8 cellular contexts compared by ENCODE assay signal in genomic region chr2:101001713-101002561, GRCh38. TPM values are rescaled to one million over a fixed set of nuclear protein-coding genes. Genes with fewer than 3 reads are reported as not detected.
DNase-seq lines count a peak whose midpoint lies in the region; ATAC-seq and TF ChIP-seq lines count a peak whose summit lies in the region.

RPL31 (plus strand) TSS chr2:101002289; CDS start chr2:101002702, 413 bp downstream.

- peak within 1 kb of the TSS; percentile 98 for H3K4me3 ChIP-seq in PC-3 (ENCODE audit: low read length)
- H3K4me3 ChIP-seq in mucosa of descending colon = peak within 1 kb of the TSS; percentile 64

- no peak for TF ChIP-seq RAD21 in Ishikawa (IDR thresholded peaks at IDR 0.05; ENCODE audit: low read depth)

- peak; percentile 98 for ATAC-seq in GM21576 (IDR thresholded peaks at IDR 0.05; ENCODE audit: unreplicated experiment)
- peak; percentile 80 for ATAC-seq in PC-3
- peak; percentile 99 for ATAC-seq in mucosa of descending colon

- no TSS peak for BruUV-seq in PC-3 (replicated peaks; lab: Mats Ljungman, UMichigan)

- intact Hi-C loops in PC-3 (cut with micrococcal nuclease) = no loop called here
- intact Hi-C loops in mucosa of descending colon (cut with DNase I, micrococcal nuclease) = no loop called here

- H3K36me3 ChIP-seq in PC-3 (ENCODE audit: low read depth, low read length) (peaks cover 43% of the 10 kb centered on the region), mucosa of descending colon (ENCODE audit: low read depth) (peaks cover 15% of the 10 kb centered on the region)

- H4K20me1 ChIP-seq in PC-3 (ENCODE audit: low read length) = peaks cover 43% of the 10 kb centered on the region

- POLR2A ChIA-PET in PC-3 (lab: Charles Lee; ENCODE audit: unreplicated experiment) = interaction anchor here (0.6 to 0.7 kb wide), 6 partner anchors 120 to 1913 kb away, joined by 3 to 6 read pairs (median 3); no protein-coding TSS in a partner anchor

- no peaks in the 10 kb centered on the region for H3K27me3 ChIP-seq in PC-3 (ENCODE audit: low read length)

- peaks cover 39% of the 10 kb centered on the region for H3K79me2 ChIP-seq in PC-3 (ENCODE audit: low read length)

- H2AFZ ChIP-seq in PC-3 (ENCODE audit: low read length) = peak within 1 kb of the TSS; percentile 81

- peak within 1 kb of the TSS; percentile 98 for H3K9ac ChIP-seq in PC-3 (ENCODE audit: low read length)

- no peaks in the 10 kb centered on the region for H3K9me3 ChIP-seq in PC-3 (ENCODE audit: low read length)
- H3K9me3 ChIP-seq in mucosa of descending colon = no peaks in the 10 kb centered on the region

- 0 out of 2 replicates have a peak, but pooled peaks have one; percentile 8 for TF ChIP-seq EP300 in Ishikawa (IDR thresholded peaks at IDR 0.05; ENCODE audit: borderline replicate concordance)

- no peaks in the 10 kb centered on the region for H3K9me2 ChIP-seq in PC-3 (replicated peaks; ENCODE audit: low read length)

- CTCF ChIA-PET in PC-3 (lab: Charles Lee) = interaction anchor here (0.6 to 1.0 kb wide), 4 partner anchors 204 to 750 kb away, joined by 3 to 5 read pairs (median 4); no protein-coding TSS in a partner anchor

- DNase-seq in DMS114 treated with DMSO at 0.1 percent for 48 hours (lab: John Stamatoyannopoulos, UW; ENCODE audit: unreplicated experiment) = peak; percentile 97
- DNase-seq in PC-3 = peak; percentile 95
- DNase-seq in activated T-cell treated with anti-CD3 and anti-CD28 coated beads for 48 hours (ENCODE audit: low read depth) = peak; percentile 94
- peak; percentile 87 for DNase-seq in epithelial cell of prostate (ENCODE audit: low read depth, low spot score)
- DNase-seq in mucosa of descending colon = peak; percentile 97 to 99 (median 98)
- peak; percentile 94 for DNase-seq in stimulated activated CD8-positive, alpha-beta memory T cell treated with anti-CD3 and anti-CD28 coated beads, Interleukin-4, amount 100 ng/mL, for 24 hours (ENCODE audit: low read depth)

- H3F3A ChIP-seq in PC-3 (ENCODE audit: low read length, unreplicated experiment) = peaks cover 3% of the 10 kb centered on the region

- H3K27ac ChIP-seq in PC-3 (ENCODE audit: low read length) (peak within 1 kb of the TSS; percentile 41), epithelial cell of prostate (peak within 1 kb of the TSS; percentile 83)

- H3K4me1 ChIP-seq in PC-3 (ENCODE audit: insufficient read depth, low read length) (peaks cover 16% of the 10 kb centered on the region), mucosa of descending colon (ENCODE audit: low read depth) (peaks cover 13% of the 10 kb centered on the region)

- peak within 1 kb of the TSS; percentile 96 for H3K4me2 ChIP-seq in PC-3 (ENCODE audit: low read length)

- no peak for TF ChIP-seq CTCF in PC-3 (conservative IDR thresholded peaks at IDR 0.05; ENCODE audit: low read depth, low read length)
- TF ChIP-seq CTCF in mucosa of descending colon (IDR thresholded peaks at IDR 0.05) = no peak

TF ChIP-seq in Ishikawa, 13 proteins besides CTCF, POLR2A, EP300 and RAD21:
- TF ChIP-seq FOXM1 (IDR thresholded peaks at IDR 0.05; ENCODE audit: borderline replicate concordance, low read depth) = peak; percentile 47; the same call in 1 of the 2 replicates
- TF ChIP-seq TAF1 (IDR thresholded peaks at IDR 0.05; ENCODE audit: low read depth) = peak; percentile 100
- TF ChIP-seq, protein P1, sequence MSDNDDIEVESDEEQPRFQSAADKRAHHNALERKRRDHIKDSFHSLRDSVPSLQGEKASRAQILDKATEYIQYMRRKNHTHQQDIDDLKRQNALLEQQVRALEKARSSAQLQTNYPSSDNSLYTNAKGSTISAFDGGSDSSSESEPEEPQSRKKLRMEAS (IDR thresholded peaks at IDR 0.05) = peak; percentile 100
- TF ChIP-seq TEAD4 (IDR thresholded peaks at IDR 0.05) = peak; percentile 51; the same call in 1 of the 2 replicates
- no peak; the same call in 1 of the 2 replicates for TF ChIP-seq USF1 (IDR thresholded peaks at IDR 0.05)
- peak; percentile 53 for TF ChIP-seq NFIC (IDR thresholded peaks at IDR 0.05)
- TF ChIP-seq, protein P2, sequence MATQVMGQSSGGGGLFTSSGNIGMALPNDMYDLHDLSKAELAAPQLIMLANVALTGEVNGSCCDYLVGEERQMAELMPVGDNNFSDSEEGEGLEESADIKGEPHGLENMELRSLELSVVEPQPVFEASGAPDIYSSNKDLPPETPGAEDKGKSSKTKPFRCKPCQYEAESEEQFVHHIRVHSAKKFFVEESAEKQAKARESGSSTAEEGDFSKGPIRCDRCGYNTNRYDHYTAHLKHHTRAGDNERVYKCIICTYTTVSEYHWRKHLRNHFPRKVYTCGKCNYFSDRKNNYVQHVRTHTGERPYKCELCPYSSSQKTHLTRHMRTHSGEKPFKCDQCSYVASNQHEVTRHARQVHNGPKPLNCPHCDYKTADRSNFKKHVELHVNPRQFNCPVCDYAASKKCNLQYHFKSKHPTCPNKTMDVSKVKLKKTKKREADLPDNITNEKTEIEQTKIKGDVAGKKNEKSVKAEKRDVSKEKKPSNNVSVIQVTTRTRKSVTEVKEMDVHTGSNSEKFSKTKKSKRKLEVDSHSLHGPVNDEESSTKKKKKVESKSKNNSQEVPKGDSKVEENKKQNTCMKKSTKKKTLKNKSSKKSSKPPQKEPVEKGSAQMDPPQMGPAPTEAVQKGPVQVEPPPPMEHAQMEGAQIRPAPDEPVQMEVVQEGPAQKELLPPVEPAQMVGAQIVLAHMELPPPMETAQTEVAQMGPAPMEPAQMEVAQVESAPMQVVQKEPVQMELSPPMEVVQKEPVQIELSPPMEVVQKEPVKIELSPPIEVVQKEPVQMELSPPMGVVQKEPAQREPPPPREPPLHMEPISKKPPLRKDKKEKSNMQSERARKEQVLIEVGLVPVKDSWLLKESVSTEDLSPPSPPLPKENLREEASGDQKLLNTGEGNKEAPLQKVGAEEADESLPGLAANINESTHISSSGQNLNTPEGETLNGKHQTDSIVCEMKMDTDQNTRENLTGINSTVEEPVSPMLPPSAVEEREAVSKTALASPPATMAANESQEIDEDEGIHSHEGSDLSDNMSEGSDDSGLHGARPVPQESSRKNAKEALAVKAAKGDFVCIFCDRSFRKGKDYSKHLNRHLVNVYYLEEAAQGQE (IDR thresholded peaks at IDR 0.05; ENCODE audit: low read depth) = peak; percentile 42; the same call in 1 of the 2 replicates
- peak; percentile 83 for TF ChIP-seq TCF12 (IDR thresholded peaks at IDR 0.05; ENCODE audit: low read depth)
- no peak for TF ChIP-seq ZBTB7A (IDR thresholded peaks at IDR 0.05; ENCODE audit: low read depth)
- peak; percentile 77; the same call in 1 of the 2 replicates for TF ChIP-seq YY1 (IDR thresholded peaks at IDR 0.05; ENCODE audit: low read depth)
- peak; percentile 13; the same call in 1 of the 2 replicates for TF ChIP-seq EGR1 (IDR thresholded peaks at IDR 0.05)
- peak; percentile 33; the same call in 1 of the 2 replicates for TF ChIP-seq CEBPB (IDR thresholded peaks at IDR 0.05)
- TF ChIP-seq CREB1 (IDR thresholded peaks at IDR 0.05; ENCODE audit: low read depth) = peak; percentile 75

RNA-seq across cellular contexts. Expression of gene RPL31, which starts in this region (rescaled TPM):
- 638 and 756 TPM in 2 replicates for total RNA-seq in PC-3 (2014; rRNA removed)
- 1,000 to 10,000 TPM in 2 of 3 donors, 100 to 1,000 TPM in 1; 933 to 1,008 (median 1,005) TPM for total RNA-seq in mucosa of descending colon

Comparison
In these comparisons a context has a peak if more than half of its experiments do, and no peak if none do; other contexts are left out.
1. Peak in every context shown above with its lines: DNase-seq, ATAC-seq, H3K4me3 ChIP-seq and H3K27ac ChIP-seq.